Comparison of ENCODE assay signal across 29 cellular contexts in genomic region chr19:13965926-13966683, GRCh38. TPM values are rescaled to one million over a fixed set of nuclear protein-coding genes. Genes with fewer than 3 reads are reported as not detected.
"Had no signal": no experiment of that assay in that cellular context is flagged by ENCODE, and none has a peak within 500 bp of the region (broad histone marks: within the 10 kb centered on the region; RNA-seq: fewer than 3 reads in every experiment).

No MANE protein-coding gene starts in this region.

- H3K36me3 Mint-ChIP-seq: natural killer cell had no signal

- ATAC-seq: foreskin keratinocyte; gastroesophageal sphincter; left ventricle myocardium superior; natural killer cell; stimulated activated naive B cell treated with anti-CD40 and anti-IgM and Interleukin-4, amounts not matched to agents 10 μg/mL and 1 μg/mL and 100 μg/mL, for 72 hours had no signal

- H2AFZ ChIP-seq: parathyroid adenoma had no signal

- FAIRE-seq: endothelial cell of umbilical vein, islet of Langerhans, small intestine had no signal

- H3K79me2 ChIP-seq: parathyroid adenoma had no signal

- DNase-seq: cortex of kidney; effector CD4-positive, alpha-beta T cell; foreskin keratinocyte; heart left ventricle; hippocampal formation; kidney glomerular epithelial cell; left ventricle myocardium superior; lower lobe of right lung; natural killer cell; small intestine; stimulated activated CD4-positive, alpha-beta T cell treated with anti-CD3 and anti-CD28 coated beads, Interleukin-15, amount 100 ng/mL, for 24 hours; stimulated activated CD4-positive, alpha-beta T cell treated with anti-CD3 and anti-CD28 coated beads, Interleukin-2, amount 100 ng/mL, for 48 hours; stimulated activated naive B cell treated with anti-CD40 and anti-IgM and Interleukin-4, amounts not matched to agents 10 μg/mL and 1 μg/mL and 100 μg/mL, for 72 hours; substantia nigra; testis; tibial artery had no signal

- H3K4me3 ChIP-seq: esophagus muscularis mucosa, gastroesophageal sphincter, heart left ventricle, lower lobe of right lung, right lobe of liver, testis, tibial artery had no signal

- H3K9me3 Mint-ChIP-seq: natural killer cell; stimulated activated naive B cell treated with anti-CD40 and anti-IgM and Interleukin-4, amounts not matched to agents 10 μg/mL and 1 μg/mL and 100 μg/mL, for 72 hours; type B pancreatic cell had no signal

- H3K4me1 Mint-ChIP-seq: natural killer cell; stimulated activated naive B cell treated with anti-CD40 and anti-IgM and Interleukin-4, amounts not matched to agents 10 μg/mL and 1 μg/mL and 100 μg/mL, for 72 hours had no signal

- H3K27ac ChIP-seq: esophagus muscularis mucosa, foreskin keratinocyte, gastroesophageal sphincter, heart left ventricle, lower lobe of right lung, neutrophil, parathyroid adenoma, right lobe of liver, testis, tibial artery had no signal

- H3K9me3 ChIP-seq: esophagus muscularis mucosa, gastroesophageal sphincter, heart left ventricle, lower lobe of right lung, neutrophil, right lobe of liver, testis, tibial artery had no signal

- H3K4me3 Mint-ChIP-seq: natural killer cell; stimulated activated naive B cell treated with anti-CD40 and anti-IgM and Interleukin-4, amounts not matched to agents 10 μg/mL and 1 μg/mL and 100 μg/mL, for 72 hours; type B pancreatic cell had no signal

- H3K27me3 ChIP-seq: esophagus muscularis mucosa, foreskin keratinocyte, gastroesophageal sphincter, heart left ventricle, neutrophil, right lobe of liver, testis, tibial artery had no signal

- H3K27ac Mint-ChIP-seq: natural killer cell; progenitor cell of endocrine pancreas; stimulated activated naive B cell treated with anti-CD40 and anti-IgM and Interleukin-4, amounts not matched to agents 10 μg/mL and 1 μg/mL and 100 μg/mL, for 72 hours; type B pancreatic cell had no signal

- H3K27me3 Mint-ChIP-seq: stimulated activated naive B cell treated with anti-CD40 and anti-IgM and Interleukin-4, amounts not matched to agents 10 μg/mL and 1 μg/mL and 100 μg/mL, for 72 hours; type B pancreatic cell had no signal

- H3K4me1 ChIP-seq: foreskin keratinocyte, heart left ventricle, lower lobe of right lung, parathyroid adenoma, right lobe of liver, testis, tibial artery had no signal

- H3K9ac ChIP-seq: parathyroid adenoma had no signal

RNA-seq across cellular contexts. Expression of gene PODNL1, which starts 27.9 kb away (rescaled TPM):
- total RNA-seq: dermis microvascular lymphatic vessel endothelial cell, endothelial cell of umbilical vein, mononuclear cell, omental fat pad, progenitor cell of endocrine pancreas had no signal
- polyA plus RNA-seq: neural cell had no signal
